ENCODE assay signal across 19 cellular contexts in the genomic region with DNA sequence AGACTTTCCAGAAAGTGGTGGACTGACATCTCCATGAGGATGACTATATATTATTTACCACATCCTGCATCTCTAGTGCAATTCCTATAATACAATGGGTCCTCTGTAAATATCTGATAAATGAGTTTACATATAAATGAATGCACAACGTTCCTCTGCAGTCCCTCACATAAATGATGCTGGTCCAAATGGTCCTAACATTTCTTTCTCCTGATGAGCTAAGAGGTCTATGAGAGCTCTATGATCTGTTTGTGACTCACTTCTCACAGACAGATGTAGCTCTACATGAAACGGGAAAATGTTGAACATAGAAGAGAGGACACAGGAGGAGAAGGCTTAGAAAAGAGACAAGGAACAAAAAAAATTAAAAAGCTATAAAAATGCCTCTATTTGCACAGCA.
"Had no signal": no experiment of that assay in that cellular context is flagged by ENCODE, and none has a peak within 500 bp of the region (broad histone marks: within the 10 kb centered on the region; RNA-seq: fewer than 3 reads in every experiment).

No MANE protein-coding gene starts in this region.

- DNase-seq: activated B cell treated with CpG ODN at 0.5 μM for 24 hours; activated CD4-positive, alpha-beta T cell treated with anti-CD3 and anti-CD28 coated beads for 48 hours; activated CD8-positive, alpha-beta memory T cell treated with anti-CD3 and anti-CD28 coated beads, Interleukin-2, amount 50 U/mL, for 48 hours; activated gamma-delta T cell; activated T-cell treated with anti-CD3 and anti-CD28 coated beads, Interleukin-2, amount 50 U/mL, for 72 hours; amniotic stem cell; body of pancreas; islet precursor cell; natural killer cell; stimulated activated CD4-positive, alpha-beta T cell treated with anti-CD3 and anti-CD28 coated beads, Interleukin-2, amount 100 ng/mL, for 48 hours; T-helper 17 cell; thyroid gland had no signal

- ATAC-seq: activated naive CD4-positive, alpha-beta T cell treated with anti-CD3 and anti-CD28 coated beads, Interleukin-2, amount 50 U/mL, for 72 hours; activated T-cell treated with anti-CD3 and anti-CD28 coated beads, Interleukin-2, amount 50 U/mL, for 72 hours; body of pancreas; left lobe of liver; natural killer cell; stimulated activated memory B cell treated with anti-CD40 and anti-IgM and Interleukin-4, amounts not matched to agents 10 μg/mL and 1 μg/mL and 100 μg/mL, for 72 hours; T-helper 17 cell had no signal

- H3K36me3 ChIP-seq: neutrophil, thyroid gland had no signal

- H3K4me1 ChIP-seq: body of pancreas, parathyroid adenoma, thyroid gland had no signal

- H3K27me3 ChIP-seq: body of pancreas, hepatocyte, neutrophil, thyroid gland had no signal

- H3K4me3 ChIP-seq: body of pancreas, coronary artery, hepatocyte, thyroid gland had no signal

- H3K9me3 ChIP-seq: body of pancreas, neutrophil, thyroid gland had no signal

- H2AFZ ChIP-seq: hepatocyte, parathyroid adenoma had no signal

- H3K9ac ChIP-seq: parathyroid adenoma had no signal

- H3K4me2 ChIP-seq: hepatocyte had no signal

- H3K27ac ChIP-seq: body of pancreas, coronary artery, hepatocyte, neutrophil, parathyroid adenoma, thyroid gland had no signal
